In genomic region chr1:17736625-17737024, GRCh38 we compare ENCODE assay signal across 1 cellular context.
TF ChIP-seq lines count a peak whose summit lies in the region.

No MANE protein-coding gene starts in this region.

TF ChIP-seq in GM23338, 12 proteins besides CTCF, POLR2A, EP300 and RAD21 (continued from another document):
- TF ChIP-seq EZH2 (IDR thresholded peaks at IDR 0.05; ENCODE audit: low read depth, unreplicated experiment) (no peak), ZNF462 (CRISPR knock-in tag; IDR thresholded peaks at IDR 0.05) (no peak), CREB1 (CRISPR knock-in tag; IDR thresholded peaks at IDR 0.05; ENCODE audit: low read depth) (no peak), STAT1 (IDR thresholded peaks at IDR 0.05; ENCODE audit: unreplicated experiment) (no peak)
